Comparison of ENCODE assay signal across 22 cellular contexts in the genomic region with DNA sequence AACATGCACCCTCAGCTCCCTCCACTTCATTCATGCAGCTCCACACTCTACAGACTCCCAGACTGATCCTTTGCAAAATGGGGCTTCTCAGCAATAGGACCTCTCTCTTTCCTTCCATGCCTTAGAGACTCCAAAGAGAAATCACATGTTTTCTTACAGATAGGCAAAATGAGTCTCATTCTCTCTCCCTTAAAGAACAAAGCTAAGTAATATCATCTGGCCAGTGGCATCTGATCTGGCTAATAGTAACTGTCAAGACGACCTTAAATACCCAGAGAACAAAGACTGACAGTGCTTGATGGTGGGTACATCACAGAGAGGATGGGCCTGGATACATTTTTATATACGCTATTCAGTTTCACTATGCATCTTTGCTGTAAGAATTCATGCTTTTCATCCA. TPM values are rescaled to one million over a fixed set of nuclear protein-coding genes. Genes with fewer than 3 reads are reported as not detected.
A peak's percentile ranks its signal among the peaks of the same experiment; 100 is the strongest.
DNase-seq lines count a peak whose midpoint lies in the region; ATAC-seq and TF ChIP-seq lines count a peak whose summit lies in the region.
"Had no signal": no experiment of that assay in that cellular context is flagged by ENCODE, and none has a peak within 500 bp of the region (broad histone marks: within the 10 kb centered on the region; RNA-seq: fewer than 3 reads in every experiment).

No MANE protein-coding gene starts in this region.

- no peaks in the 10 kb centered on the region for H3K9me3 ChIP-seq in mesenchymal stem cell (ENCODE audit: control insufficient read depth, low read length)
- no peaks in the 10 kb centered on the region for H3K9me3 ChIP-seq in trophoblast cell (ENCODE audit: insufficient read depth, low read depth, low read length)

- no peak overlapping the region for H2BK15ac ChIP-seq in mesenchymal stem cell (ENCODE audit: low read depth, poor library complexity, severe bottlenecking)

- H3K4me3 ChIP-seq in mesenchymal stem cell (ENCODE audit: insufficient read depth in 1 of 2, low read depth in 1 of 2, low read length in 2 of 2) (no peak overlapping the region), trophoblast cell (ENCODE audit: low read depth, low read length) (no peak overlapping the region)

- no peaks in the 10 kb centered on the region for H3K4me1 ChIP-seq in mesenchymal stem cell (ENCODE audit: control insufficient read depth, insufficient read depth, low read depth, low read length)
- peaks cover 0 to 2% of the 10 kb centered on the region in 2 experiments for H3K4me1 ChIP-seq in trophoblast cell (ENCODE audit: control insufficient read depth in 1 of 2, insufficient read depth in 2 of 2, low read length in 2 of 2)

- H3K4ac ChIP-seq in mesenchymal stem cell (ENCODE audit: low read depth in 1 of 2, low read length in 2 of 2): no peak overlapping the region
- no peak overlapping the region for H3K4ac ChIP-seq in trophoblast cell (ENCODE audit: low read depth, low read length)

- H3K79me2 ChIP-seq in trophoblast cell (ENCODE audit: control insufficient read depth, insufficient read depth, low read length, poor library complexity): no peaks in the 10 kb centered on the region

- TF ChIP-seq CTCF in HFFc6 (IDR thresholded peaks at IDR 0.05): no peak
- TF ChIP-seq CTCF in chondrocyte (IDR thresholded peaks at IDR 0.05): no peak

- H3K4me3 Mint-ChIP-seq in activated CD4-positive, alpha-beta T cell treated with anti-CD3 and anti-CD28 coated beads for 36 hours: no peak overlapping the region
- no peak overlapping the region for H3K4me3 Mint-ChIP-seq in HFFc6
- H3K4me3 Mint-ChIP-seq in chondrocyte (ENCODE audit: unreplicated experiment): no peak overlapping the region

- no peak for ATAC-seq in activated CD4-positive, alpha-beta T cell treated with anti-CD3 and anti-CD28 coated beads for 36 hours
- no peak for ATAC-seq in GM18870 (IDR thresholded peaks at IDR 0.05; ENCODE audit: unreplicated experiment)

- no peak overlapping the region for H3K4me2 ChIP-seq in mesenchymal stem cell (ENCODE audit: low read length, poor library complexity, severe bottlenecking)
- H3K4me2 ChIP-seq in trophoblast cell (ENCODE audit: low read length): no peak overlapping the region

- no peak overlapping the region for H2AFZ ChIP-seq in mesenchymal stem cell (ENCODE audit: low read depth, low read length)
- no peak overlapping the region for H2AFZ ChIP-seq in trophoblast cell (ENCODE audit: insufficient read depth, low read length, poor library complexity)

- H3K4me1 Mint-ChIP-seq in activated CD4-positive, alpha-beta T cell treated with anti-CD3 and anti-CD28 coated beads for 36 hours: peaks cover 41% of the 10 kb centered on the region
- H3K4me1 Mint-ChIP-seq in HFFc6 (ENCODE audit: low read depth): peaks cover 78% of the 10 kb centered on the region
- H3K4me1 Mint-ChIP-seq in chondrocyte (ENCODE audit: low read depth): peaks cover 71% of the 10 kb centered on the region

- no peak overlapping the region for H4K91ac ChIP-seq in mesenchymal stem cell (ENCODE audit: low read length)
- no peak overlapping the region for H4K91ac ChIP-seq in trophoblast cell (ENCODE audit: low read depth, low read length)

- H3K27ac ChIP-seq in mesenchymal stem cell (ENCODE audit: low read length, poor library complexity, severe bottlenecking): no peak overlapping the region
- no peak overlapping the region for H3K27ac ChIP-seq in trophoblast cell (ENCODE audit: low read depth, low read length)
- H3K27ac ChIP-seq: HL-60 had no signal

- H3K79me1 ChIP-seq in mesenchymal stem cell (replicated peaks; ENCODE audit: low read length, poor library complexity, severe bottlenecking) (no peaks in the 10 kb centered on the region), trophoblast cell (ENCODE audit: low read length) (no peaks in the 10 kb centered on the region)

- H2BK5ac ChIP-seq in mesenchymal stem cell (ENCODE audit: low read depth, low read length, poor library complexity, severe bottlenecking): no peak overlapping the region
- H2BK5ac ChIP-seq in trophoblast cell (ENCODE audit: low read depth, low read length, poor library complexity): no peak overlapping the region

- CTCF ChIA-PET in activated CD4-positive, alpha-beta T cell treated with anti-CD3 and anti-CD28 coated beads for 36 hours (lab: Charles Lee): interaction anchor here (1.3 to 2.8 kb wide), 2 partner anchors 12 to 14 kb away, joined by 3 to 7 read pairs; no protein-coding TSS in a partner anchor

- no peak overlapping the region for H4K12ac ChIP-seq in trophoblast cell (ENCODE audit: low read depth, low read length)

- no peak for DNase-seq in activated CD4-positive, alpha-beta T cell treated with anti-CD3 and anti-CD28 coated beads for 36 hours
- DNase-seq in activated CD4-positive, alpha-beta T cell treated with anti-CD3 and anti-CD28 coated beads, Interleukin-2, amount 50 U/mL, for 48 hours: no peak
- DNase-seq in HFFc6 (no peak), chondrocyte (ENCODE audit: low spot score) (no peak), mesenchymal stem cell (no peak), D341Med (ENCODE audit: low spot score) (no peak), trophoblast cell (no peak)
- DNase-seq: 8988T, ACHN, Calu3, DMS153, DND-41, NCI-H1048, NCI-H1417, NCI-H1694, NCI-H2029 treated with DMSO at 0.1 percent for 48 hours, NCI-H2227 treated with DMSO at 0.1 percent for 48 hours, NCI-H526 treated with DMSO at 0.1 percent for 48 hours, Right ventricle myocardium superior, RPMI8226 had no signal

- intact Hi-C loops in activated CD4-positive, alpha-beta T cell treated with anti-CD3 and anti-CD28 coated beads for 36 hours (cut with DNase I, micrococcal nuclease): loop anchor here in 1 of 2 experiments (2.0 kb wide), 1 partner anchor 68 kb away; no protein-coding TSS in a partner anchor

- H3K14ac ChIP-seq in mesenchymal stem cell (ENCODE audit: low read length in 2 of 2) (no peak overlapping the region), trophoblast cell (ENCODE audit: low read length) (no peak overlapping the region)

- peak overlapping the region; percentile 88 for H3K9ac ChIP-seq in mesenchymal stem cell (ENCODE audit: low read length)
- H3K9ac ChIP-seq in trophoblast cell (ENCODE audit: low read length): no peak overlapping the region

- H4K8ac ChIP-seq in mesenchymal stem cell (ENCODE audit: low read length) (no peak overlapping the region), trophoblast cell (ENCODE audit: low read depth, low read length) (no peak overlapping the region)

- POLR2A ChIA-PET in activated CD4-positive, alpha-beta T cell treated with anti-CD3 and anti-CD28 coated beads for 36 hours (lab: Charles Lee): no interaction called here

- no peaks in the 10 kb centered on the region for H3K27me3 ChIP-seq in mesenchymal stem cell (ENCODE audit: control insufficient read depth in 1 of 2, insufficient read depth in 1 of 2, low read length in 2 of 2)
- no peaks in the 10 kb centered on the region for H3K27me3 ChIP-seq in trophoblast cell (ENCODE audit: insufficient read depth, low read length)

- 96% methylated on average over 2 of the region's 2 CpGs for WGBS in mesenchymal stem cell
- no CpG with 5 or more reads among the region's 2 CpGs for WGBS in trophoblast cell (ENCODE audit: extremely low coverage, insufficient coverage, insufficient read length)

- H3K18ac ChIP-seq in mesenchymal stem cell (ENCODE audit: low read depth in 1 of 2, low read length in 2 of 2): no peak overlapping the region
- H3K18ac ChIP-seq in trophoblast cell (ENCODE audit: low read length): no peak overlapping the region

- H2BK12ac ChIP-seq in mesenchymal stem cell (ENCODE audit: low read length in 2 of 2) (no peak overlapping the region), trophoblast cell (ENCODE audit: low read length) (no peak overlapping the region)

- no peaks in the 10 kb centered on the region for H3K9me3 Mint-ChIP-seq in activated CD4-positive, alpha-beta T cell treated with anti-CD3 and anti-CD28 coated beads for 36 hours (ENCODE audit: low read depth)
- H3K9me3 Mint-ChIP-seq in HFFc6 (no peaks in the 10 kb centered on the region), chondrocyte (ENCODE audit: low read depth) (no peaks in the 10 kb centered on the region)

- H3K27me3 Mint-ChIP-seq in activated CD4-positive, alpha-beta T cell treated with anti-CD3 and anti-CD28 coated beads for 36 hours: no peaks in the 10 kb centered on the region
- H3K27me3 Mint-ChIP-seq in HFFc6 (ENCODE audit: insufficient read depth) (peaks cover 2% of the 10 kb centered on the region; the same call in 1 of the 2 replicates), chondrocyte (ENCODE audit: low read depth) (no peaks in the 10 kb centered on the region)

- H2AK5ac ChIP-seq in mesenchymal stem cell (ENCODE audit: low read length, severe bottlenecking) (peak overlapping the region; percentile 29), trophoblast cell (ENCODE audit: low read length) (no peak overlapping the region)

- H3K23ac ChIP-seq in mesenchymal stem cell (ENCODE audit: low read length in 2 of 2): no peak overlapping the region
- H3K23ac ChIP-seq in trophoblast cell (ENCODE audit: low read length): no peak overlapping the region

- H3K36me3 ChIP-seq in mesenchymal stem cell (ENCODE audit: control insufficient read depth in 1 of 2, insufficient read depth in 2 of 2, low read depth in 1 of 2, low read length in 2 of 2) (no peaks in the 10 kb centered on the region), trophoblast cell (ENCODE audit: control insufficient read depth in 1 of 2, insufficient read depth in 2 of 2, low read length in 2 of 2) (no peaks in the 10 kb centered on the region)

- H2BK120ac ChIP-seq in mesenchymal stem cell (ENCODE audit: low read depth, low read length) (no peak overlapping the region), trophoblast cell (ENCODE audit: insufficient read depth, low read length, poor library complexity) (no peak overlapping the region)

- H3K27ac Mint-ChIP-seq in activated CD4-positive, alpha-beta T cell treated with anti-CD3 and anti-CD28 coated beads for 36 hours: peak overlapping the region; percentile 56
- peak overlapping the region; percentile 93 for H3K27ac Mint-ChIP-seq in HFFc6
- H3K27ac Mint-ChIP-seq in chondrocyte (ENCODE audit: unreplicated experiment): peak overlapping the region; percentile 84

- H3K36me3 Mint-ChIP-seq in activated CD4-positive, alpha-beta T cell treated with anti-CD3 and anti-CD28 coated beads for 36 hours (ENCODE audit: low read depth): peaks cover 11% of the 10 kb centered on the region
- peaks cover 16% of the 10 kb centered on the region for H3K36me3 Mint-ChIP-seq in HFFc6 (ENCODE audit: low read depth)
- no peaks in the 10 kb centered on the region for H3K36me3 Mint-ChIP-seq in chondrocyte (ENCODE audit: low read depth)

RNA-seq across cellular contexts. Expression of a gene that starts 43.1 kb away (rescaled TPM):
- total RNA-seq in activated CD4-positive, alpha-beta T cell treated with anti-CD3 and anti-CD28 coated beads for 36 hours: 1 to 10 TPM; 8.5 to 8.7 TPM
- 1,000 to 10,000 TPM; 1,066 to 1,726 (median 1,102) TPM for total RNA-seq in HFFc6 (2021; fragmentation: NEBNext Ultra II Directional; extraction: Animal tissue kit (Norgen Biotek cat#: 25700))
- total RNA-seq in chondrocyte: 1,623 to 1,979 TPM (median 1,941 TPM) in 3 replicates
- polyA plus RNA-seq in mesenchymal stem cell (2013, experiment 1 of 2): 820 TPM
- 785 TPM for polyA plus RNA-seq in mesenchymal stem cell (2013, experiment 2 of 2)
- polyA plus RNA-seq in trophoblast cell (2013): 510 and 518 TPM in 2 replicates

Comparison
In these comparisons a context has a peak if more than half of its experiments do, and no peak if none do; other contexts are left out.
1. RNA of a gene that starts 43.1 kb away (total RNA-seq): 1,623 to 1,979 TPM in chondrocyte and 1,066 to 1,726 TPM in HFFc6; 8.5 to 8.7 TPM in activated CD4-positive, alpha-beta T cell treated with anti-CD3 and anti-CD28 coated beads for 36 hours; every median in the first group is over 100 times any median in the second.
2. Peak in every context shown above with its lines, with median percentiles within 50 percentile points of each other: H3K27ac Mint-ChIP-seq.